9 cellular contexts compared by ENCODE assay signal in genomic region chr10:78424721-78425120, GRCh38.
DNase-seq lines count a peak whose midpoint lies in the region; ATAC-seq, FAIRE-seq and TF ChIP-seq lines count a peak whose summit lies in the region.
"Had no signal": no experiment of that assay in that cellular context is flagged by ENCODE, and none has a peak within 500 bp of the region (broad histone marks: within the 10 kb centered on the region; RNA-seq: fewer than 3 reads in every experiment).

No MANE protein-coding gene starts in this region.

- H2BK120ac ChIP-seq in trophoblast cell (ENCODE audit: insufficient read depth, low read length, poor library complexity) = no peak overlapping the region

- H3K79me2 ChIP-seq in trophoblast cell (ENCODE audit: control insufficient read depth, insufficient read depth, low read length, poor library complexity) = no peaks in the 10 kb centered on the region

- no peak overlapping the region for H3K4me3 ChIP-seq in GM12865 (ENCODE audit: low read depth, low read length)
- H3K4me3 ChIP-seq in bronchial epithelial cell (ENCODE audit: low read depth, low read length) = no peak overlapping the region
- no peak overlapping the region for H3K4me3 ChIP-seq in trophoblast cell (ENCODE audit: low read depth, low read length)

- no peak overlapping the region for H4K12ac ChIP-seq in trophoblast cell (ENCODE audit: low read depth, low read length)

- no peak overlapping the region for H3K9ac ChIP-seq in trophoblast cell (ENCODE audit: low read length)

- H2AFZ ChIP-seq in trophoblast cell (ENCODE audit: insufficient read depth, low read length, poor library complexity) = no peak overlapping the region

- H3K27ac ChIP-seq in trophoblast cell (ENCODE audit: low read depth, low read length) = no peak overlapping the region

- H2AK5ac ChIP-seq in trophoblast cell (ENCODE audit: low read length) = no peak overlapping the region

- H2BK12ac ChIP-seq in trophoblast cell (ENCODE audit: low read length) = peak overlapping the region; percentile 66

- H3K14ac ChIP-seq in trophoblast cell (ENCODE audit: low read length) = no peak overlapping the region

- H3K4ac ChIP-seq in trophoblast cell (ENCODE audit: low read depth, low read length) = no peak overlapping the region

- H3K27me3 ChIP-seq in bronchial epithelial cell (ENCODE audit: control insufficient read depth, insufficient read depth, low read length) (no peaks in the 10 kb centered on the region), trophoblast cell (ENCODE audit: insufficient read depth, low read length) (no peaks in the 10 kb centered on the region)

- peak overlapping the region; percentile 29 for H4K91ac ChIP-seq in trophoblast cell (ENCODE audit: low read depth, low read length)

- H3K18ac ChIP-seq in trophoblast cell (ENCODE audit: low read length) = no peak overlapping the region

- H3K9me3 ChIP-seq in trophoblast cell (ENCODE audit: insufficient read depth, low read depth, low read length) = no peaks in the 10 kb centered on the region

- no peak overlapping the region for H3K4me2 ChIP-seq in trophoblast cell (ENCODE audit: low read length)

- no CpG with 5 or more reads among the region's 1 CpG for WGBS in trophoblast cell (ENCODE audit: extremely low coverage, insufficient coverage, insufficient read length)

- peak; percentile 35 for TF ChIP-seq CTCF in GM12865 (IDR thresholded peaks at IDR 0.05; ENCODE audit: insufficient read depth, low read depth, low read length, missing control alignments)
- TF ChIP-seq CTCF in bronchial epithelial cell (IDR thresholded peaks at IDR 0.05; ENCODE audit: insufficient read depth, low read length, severe bottlenecking) = peak; percentile 23

- H3K36me3 ChIP-seq in bronchial epithelial cell (ENCODE audit: control insufficient read depth, insufficient read depth, low read length) (no peaks in the 10 kb centered on the region), trophoblast cell (ENCODE audit: control insufficient read depth in 1 of 2, insufficient read depth in 2 of 2, low read length in 2 of 2) (peaks cover 0 to 2% of the 10 kb centered on the region in 2 experiments)

- ATAC-seq in GM18511 (IDR thresholded peaks at IDR 0.05; ENCODE audit: unreplicated experiment) = no peak

- H2BK5ac ChIP-seq in trophoblast cell (ENCODE audit: low read depth, low read length, poor library complexity) = no peak overlapping the region

- H3K23ac ChIP-seq in trophoblast cell (ENCODE audit: low read length) = no peak overlapping the region

- no peak for FAIRE-seq in bronchial epithelial cell (lab: Jason Lieb, UNC)

- H3K4me1 ChIP-seq in trophoblast cell (ENCODE audit: control insufficient read depth in 1 of 2, insufficient read depth in 2 of 2, low read length in 2 of 2) = peaks cover 0 to 5% of the 10 kb centered on the region in 2 experiments

- no peak overlapping the region for H4K8ac ChIP-seq in trophoblast cell (ENCODE audit: low read depth, low read length)

- DNase-seq in GM12865 (ENCODE audit: low read depth) = peak; percentile 16
- peak; percentile 30 for DNase-seq in LoVo (ENCODE audit: low spot score)
- no peak for DNase-seq in bronchial epithelial cell (ENCODE audit: low read depth)
- peak in 1 of 2 donors; percentile 6 for DNase-seq in trophoblast cell
- no peak for DNase-seq in NCI-H2196 (lab: John Stamatoyannopoulos, UW; ENCODE audit: unreplicated experiment)
- DNase-seq in HCEC 1CT = no peak
- DNase-seq: central memory CD4-positive, alpha-beta T cell; hypothalamus had no signal

- H3K79me1 ChIP-seq in trophoblast cell (ENCODE audit: low read length) = peaks cover 5% of the 10 kb centered on the region

Comparison
In these comparisons a context has a peak if more than half of its experiments do, and no peak if none do; other contexts are left out.
1. DNase-seq: peak in GM12865 (single experiment) and LoVo (single experiment); none in bronchial epithelial cell (single experiment), NCI-H2196 (single experiment) and HCEC 1CT (single experiment).